ENCODE assay signal across 1 cellular context in the genomic region with DNA sequence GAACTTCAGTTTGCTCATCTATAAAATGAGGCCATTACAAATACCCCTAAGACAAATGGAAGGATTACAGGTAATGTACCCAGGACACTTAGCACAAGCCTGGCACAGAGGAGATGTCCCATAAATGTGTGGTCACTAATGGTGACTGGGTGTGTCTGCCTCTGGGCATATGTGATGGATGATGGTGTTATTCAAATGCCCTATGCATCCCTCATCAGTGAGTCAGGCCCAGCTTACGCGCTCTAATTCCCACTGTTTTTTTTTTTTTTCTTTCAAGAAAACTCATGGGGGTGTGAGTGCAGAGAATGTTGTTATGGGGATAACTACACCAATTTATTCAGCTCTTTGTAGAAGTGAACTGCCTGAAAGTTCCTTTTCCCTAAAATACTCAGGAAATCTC.
TF ChIP-seq lines count a peak whose summit lies in the region.

No MANE protein-coding gene starts in this region.

TF ChIP-seq in IMR-90, 13 proteins besides CTCF, POLR2A, EP300 and RAD21:
- TF ChIP-seq FOS (IDR thresholded peaks at IDR 0.05; ENCODE audit: low read depth, low read length), result peak; percentile 31; the same call in 1 of the 2 replicates
- no peak for TF ChIP-seq CEBPB (IDR thresholded peaks at IDR 0.05; ENCODE audit: low read depth, low read length)
